In the genomic region with DNA sequence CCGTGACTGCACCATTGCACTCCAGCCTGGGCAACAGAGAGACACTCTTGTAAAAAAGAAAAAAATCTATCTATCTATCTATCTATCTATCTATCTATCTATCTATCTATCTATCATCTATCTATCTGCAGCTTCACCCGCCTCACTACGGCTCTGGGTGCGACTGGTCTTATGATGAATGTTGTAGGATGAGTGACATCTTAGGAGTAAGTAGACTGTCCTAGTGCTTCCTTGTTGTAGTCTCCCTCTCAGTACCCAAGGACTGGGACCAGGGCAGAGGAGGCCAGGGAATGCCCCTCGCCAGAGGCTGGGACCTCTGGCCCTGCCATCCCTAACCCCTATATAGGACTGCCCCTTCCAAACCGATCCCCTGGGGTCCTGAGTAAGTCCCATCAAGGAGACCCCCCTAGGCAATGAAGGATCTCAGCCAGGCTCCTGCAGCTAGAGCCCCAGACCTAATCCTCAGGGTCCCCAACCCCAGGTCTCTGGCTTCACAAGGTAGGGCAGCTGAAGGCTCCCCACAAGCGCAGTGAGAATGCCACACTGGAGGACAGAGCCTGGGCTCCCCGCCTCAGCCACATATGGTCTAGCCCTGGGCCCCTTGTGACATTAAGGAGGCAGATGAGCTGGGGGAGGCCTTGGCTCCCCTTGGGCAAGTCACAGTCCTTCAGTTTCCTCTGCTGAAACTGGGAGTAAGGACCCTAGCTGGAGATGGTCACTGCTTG, we compare ENCODE assay signal across 9 cellular contexts. TPM values are rescaled to one million over a fixed set of nuclear protein-coding genes. Genes with fewer than 3 reads are reported as not detected.
DNase-seq lines count a peak whose midpoint lies in the region; ATAC-seq and TF ChIP-seq lines count a peak whose summit lies in the region.
"Had no signal": no experiment of that assay in that cellular context is flagged by ENCODE, and none has a peak within 500 bp of the region (broad histone marks: within the 10 kb centered on the region; RNA-seq: fewer than 3 reads in every experiment).

No MANE protein-coding gene starts in this region.

- H3K4me3 Mint-ChIP-seq in activated B cell treated with CpG ODN at 0.5 μM for 24 hours, result peak overlapping the region; percentile 91
- peak overlapping the region; percentile 78 for H3K4me3 Mint-ChIP-seq in glutamatergic neuron (ENCODE audit: unreplicated experiment)
- peak overlapping the region; percentile 85 for H3K4me3 Mint-ChIP-seq in stimulated activated effector memory CD8-positive, alpha-beta T cell treated with anti-CD3 and anti-CD28 coated beads, Interleukin-12 subunit alpha, Interleukin-12 subunit beta, amount 100 ng/mL, for 72 hours

- CTCF ChIA-PET in SK-N-SH (lab: Yijun Ruan, JAX), result interaction anchor here (1.1 to 5.9 kb wide), 8 partner anchors 13 to 428 kb away, joined by 3 to 29 read pairs (median 4); no protein-coding TSS in a partner anchor
- CTCF ChIA-PET in activated B cell treated with CpG ODN at 0.5 μM for 24 hours (lab: Charles Lee), result interaction anchor here (1.6 to 2.1 kb wide), 2 partner anchors 389 to 418 kb away, joined by 5 to 6 read pairs; no protein-coding TSS in a partner anchor

- H3K4me1 Mint-ChIP-seq in activated B cell treated with CpG ODN at 0.5 μM for 24 hours (peaks cover 32% of the 10 kb centered on the region), glutamatergic neuron (ENCODE audit: low read depth, unreplicated experiment) (peaks cover 4% of the 10 kb centered on the region)
- H3K4me1 Mint-ChIP-seq in stimulated activated effector memory CD8-positive, alpha-beta T cell treated with anti-CD3 and anti-CD28 coated beads, Interleukin-12 subunit alpha, Interleukin-12 subunit beta, amount 100 ng/mL, for 72 hours, result peaks cover 38% of the 10 kb centered on the region

- H3K36me3 ChIP-seq in SK-N-SH (replicated peaks in 1 of 2; ENCODE audit: control insufficient read depth in 1 of 2, insufficient read depth in 2 of 2, low read length in 1 of 2) (peaks cover 23 to 26% of the 10 kb centered on the region in 2 experiments), tibial nerve (peaks cover 0 to 21% (median 0%) of the 10 kb centered on the region in 3 donors)

- H3K27ac ChIP-seq in SK-N-SH (ENCODE audit: low read depth in 2 of 2, low read length in 1 of 2), result peak overlapping the region in 1 of 2 experiments; percentile 89; a peak in 2 of 4 replicates
- H3K27ac ChIP-seq in tibial nerve, result peak overlapping the region in 1 of 4 donors; percentile 88

- H3K79me2 ChIP-seq in SK-N-SH (ENCODE audit: insufficient read depth), result peaks cover 41% of the 10 kb centered on the region

- no peak for ATAC-seq in SK-N-SH treated with all-trans-retinoic acid at 6 μM for 48 hours
- ATAC-seq in activated B cell treated with CpG ODN at 0.5 μM for 24 hours (ENCODE audit: low read depth), result no peak
- ATAC-seq in stimulated activated effector memory CD8-positive, alpha-beta T cell treated with anti-CD3 and anti-CD28 coated beads, Interleukin-12 subunit alpha, Interleukin-12 subunit beta, amount 100 ng/mL, for 72 hours, result no peak
- ATAC-seq in GM21390 (IDR thresholded peaks at IDR 0.05; ENCODE audit: unreplicated experiment), result no peak

- TF ChIP-seq POLR2A in tibial nerve (IDR thresholded peaks at IDR 0.05), result no peak

- peak overlapping the region; percentile 98 for H3K9ac ChIP-seq in SK-N-SH

- 86% methylated on average over 7 of the region's 8 CpGs for WGBS in SK-N-SH (ENCODE audit: low lambda C conversion rate)
- 91 to 94% methylated on average over 6 to 8 of the region's 8 CpGs for WGBS in tibial nerve, 2 donors

- TF ChIP-seq EP300 in SK-N-SH (IDR thresholded peaks at IDR 0.05; ENCODE audit: borderline replicate concordance in 1 of 2, low read depth in 1 of 2, low read length in 1 of 2) (no peak), tibial nerve (IDR thresholded peaks at IDR 0.05) (no peak)

- peak overlapping the region; percentile 97 for H3K4me2 ChIP-seq in SK-N-SH

- H3K27me3 ChIP-seq in SK-N-SH (ENCODE audit: insufficient read depth) (peaks cover 19% of the 10 kb centered on the region; the same call in 1 of the 2 replicates), tibial nerve (no peaks in the 10 kb centered on the region)

- H3K9me2 ChIP-seq in SK-N-SH, result no peaks in the 10 kb centered on the region

- POLR2A ChIA-PET in SK-N-SH (lab: Yijun Ruan, JAX) (interaction anchor here (1.1 to 1.5 kb wide), 4 partner anchors 10 to 79 kb away, joined by 3 to 7 read pairs (median 4); no protein-coding TSS in a partner anchor), activated B cell treated with CpG ODN at 0.5 μM for 24 hours (lab: Charles Lee) (interaction anchor here (0.6 to 2.8 kb wide), 13 partner anchors 29 to 959 kb away, joined by 3 to 18 read pairs (median 6); partner anchors contain the start of genes CRELD1, EMC3, FANCD2 and GHRL)

- no peak for TF ChIP-seq RAD21 in SK-N-SH (IDR thresholded peaks at IDR 0.05; ENCODE audit: low read length)

- H4K20me1 ChIP-seq in SK-N-SH (ENCODE audit: insufficient read depth), result peaks cover 28% of the 10 kb centered on the region

- H3K4me1 ChIP-seq in SK-N-SH (ENCODE audit: control insufficient read depth in 1 of 2, insufficient read depth in 2 of 2, low read depth in 1 of 2, low read length in 1 of 2) (peaks cover 4 to 8% of the 10 kb centered on the region in 2 experiments; a peak in 3 of 4 replicates), tibial nerve (peaks cover 0 to 34% (median 12%) of the 10 kb centered on the region in 4 donors)

- H3K27me3 Mint-ChIP-seq in activated B cell treated with CpG ODN at 0.5 μM for 24 hours (peaks cover 8% of the 10 kb centered on the region), glutamatergic neuron (ENCODE audit: unreplicated experiment) (peaks cover 2% of the 10 kb centered on the region)

- peak overlapping the region; percentile 24 for H3K27ac Mint-ChIP-seq in activated B cell treated with CpG ODN at 0.5 μM for 24 hours
- no peak overlapping the region for H3K27ac Mint-ChIP-seq in glutamatergic neuron (ENCODE audit: unreplicated experiment)
- peak overlapping the region; percentile 96 for H3K27ac Mint-ChIP-seq in stimulated activated effector memory CD8-positive, alpha-beta T cell treated with anti-CD3 and anti-CD28 coated beads, Interleukin-12 subunit alpha, Interleukin-12 subunit beta, amount 100 ng/mL, for 72 hours

- peaks cover 22% of the 10 kb centered on the region for H3K36me3 Mint-ChIP-seq in activated B cell treated with CpG ODN at 0.5 μM for 24 hours (ENCODE audit: low read depth)
- no peaks in the 10 kb centered on the region for H3K36me3 Mint-ChIP-seq in glutamatergic neuron (ENCODE audit: unreplicated experiment)
- H3K36me3 Mint-ChIP-seq in stimulated activated effector memory CD8-positive, alpha-beta T cell treated with anti-CD3 and anti-CD28 coated beads, Interleukin-12 subunit alpha, Interleukin-12 subunit beta, amount 100 ng/mL, for 72 hours, result peaks cover 34% of the 10 kb centered on the region

- H2AFZ ChIP-seq in SK-N-SH (ENCODE audit: low read depth), result peak overlapping the region; percentile 100; the same call in 1 of the 2 replicates

- TF ChIP-seq CTCF in SK-N-SH (IDR thresholded peaks at IDR 0.05) (no peak), activated B cell treated with CpG ODN at 0.5 μM for 24 hours (IDR thresholded peaks at IDR 0.05) (no peak), glutamatergic neuron (IDR thresholded peaks at IDR 0.05; ENCODE audit: partially characterized antibody, unreplicated experiment) (no peak), tibial nerve (IDR thresholded peaks at IDR 0.05) (no peak)

- H3K9me3 ChIP-seq in SK-N-SH (no peaks in the 10 kb centered on the region), tibial nerve (no peaks in the 10 kb centered on the region)

- H3K4me3 ChIP-seq in SK-N-SH (ENCODE audit: low read depth in 2 of 2, low read length in 1 of 2) (peak overlapping the region in 1 of 2 experiments; percentile 100; a peak in 3 of 4 replicates), tibial nerve (peak overlapping the region in 2 of 4 donors; percentile 81 to 100)

- intact Hi-C loops in activated B cell treated with CpG ODN at 0.5 μM for 24 hours (cut with micrococcal nuclease), result loop anchor here (1.0 to 10.0 kb wide), 13 partner anchors 28 to 1359 kb away; partner anchors contain the start of genes ARPC4, BRK1, BRPF1 and CRELD1

- H3F3A ChIP-seq in SK-N-SH (replicated peaks; ENCODE audit: insufficient read depth), result no peaks in the 10 kb centered on the region

- H3K9me3 Mint-ChIP-seq in activated B cell treated with CpG ODN at 0.5 μM for 24 hours (no peaks in the 10 kb centered on the region), glutamatergic neuron (ENCODE audit: unreplicated experiment) (no peaks in the 10 kb centered on the region)
- no peaks in the 10 kb centered on the region for H3K9me3 Mint-ChIP-seq in stimulated activated effector memory CD8-positive, alpha-beta T cell treated with anti-CD3 and anti-CD28 coated beads, Interleukin-12 subunit alpha, Interleukin-12 subunit beta, amount 100 ng/mL, for 72 hours

- DNase-seq in SK-N-SH, result no peak
- no peak for DNase-seq in activated B cell treated with CpG ODN at 0.5 μM for 24 hours
- DNase-seq in glutamatergic neuron, result no peak
- no peak for DNase-seq in stimulated activated effector memory CD8-positive, alpha-beta T cell treated with anti-CD3 and anti-CD28 coated beads, Interleukin-12 subunit alpha, Interleukin-12 subunit beta, amount 100 ng/mL, for 72 hours (ENCODE audit: low spot score in 2 of 2)
- no peak for DNase-seq in tibial nerve (ENCODE audit: low spot score in 2 of 2)
- DNase-seq in NCI-H2029 treated with DMSO at 0.1 percent for 48 hours (lab: John Stamatoyannopoulos, UW), result no peak

TF ChIP-seq in SK-N-SH, 30 proteins besides CTCF, POLR2A, EP300 and RAD21 (continues in another document):
- TF ChIP-seq RFX5 (IDR thresholded peaks at IDR 0.05; ENCODE audit: low read length), result no peak

TF ChIP-seq in SK-N-SH treated with all-trans-retinoic acid at 6 μM for 48 hours, 23 proteins besides CTCF, POLR2A, EP300 and RAD21 (continues in another document):
- TF ChIP-seq ISL1 (CRISPR knock-in tag; IDR thresholded peaks at IDR 0.05), result no peak

RNA-seq across cellular contexts. Expression of gene SEC13, which starts 0.9 kb away (rescaled TPM):
- polyA plus RNA-seq in SK-N-SH (2012; rRNA removed), result 198 and 215 TPM in 2 replicates
- 114 and 157 TPM in 2 replicates for polyA plus RNA-seq in SK-N-SH (2012; cell fraction: cytosol; rRNA removed)
- polyA plus RNA-seq in SK-N-SH (2012; cell fraction: nucleus; rRNA removed), result 214 and 216 TPM in 2 replicates
- 86.1 and 86.9 TPM in 2 replicates for total RNA-seq in activated B cell treated with CpG ODN at 0.5 μM for 24 hours
- 109 TPM for total RNA-seq in glutamatergic neuron (ENCODE audit: unreplicated experiment)
- total RNA-seq in tibial nerve, result 100 to 1,000 TPM in 1 of 4 donors, 10 to 100 TPM in 3; 59.2 to 120 (median 94.5) TPM

RNA-seq across cellular contexts. Expression of gene GHRL, which starts 29.0 kb away (rescaled TPM):
- polyA plus RNA-seq in SK-N-SH (2012; rRNA removed), result not detected in 2 replicates
- polyA plus RNA-seq in SK-N-SH (2012; cell fraction: cytosol; rRNA removed), result not detected in 2 replicates
- 0.29 and 0.31 TPM in 2 replicates for polyA plus RNA-seq in SK-N-SH (2012; cell fraction: nucleus; rRNA removed)
- total RNA-seq in activated B cell treated with CpG ODN at 0.5 μM for 24 hours, result 1.4 and 2.8 TPM in 2 replicates
- total RNA-seq in glutamatergic neuron (ENCODE audit: unreplicated experiment), result 0.64 TPM
- 1 to 10 TPM in 2 of 4 donors, under 1 TPM in 1, not detected in 1; 0.60 to 3.7 (median 2.9) TPM for total RNA-seq in tibial nerve
- total RNA-seq: M059J had no signal
